In genomic region chr13:114128624-114129522, GRCh38 we compare ENCODE assay signal across 8 cellular contexts. TPM values are rescaled to one million over a fixed set of nuclear protein-coding genes. Genes with fewer than 3 reads are reported as not detected.
DNase-seq lines count a peak whose midpoint lies in the region; ATAC-seq and TF ChIP-seq lines count a peak whose summit lies in the region.

No MANE protein-coding gene starts in this region.

- H3K4me3 Mint-ChIP-seq in CD8-positive, alpha-beta T cell, result peak overlapping the region; percentile 100

- no peaks in the 10 kb centered on the region for H3K27me3 Mint-ChIP-seq in CD8-positive, alpha-beta T cell (ENCODE audit: low read depth)

- CTCF ChIA-PET in CD8-positive, alpha-beta T cell (lab: Charles Lee), result interaction anchor here (1.0 to 7.5 kb wide), 9 partner anchors 11 to 100 kb away, joined by 3 to 56 read pairs (median 4); no protein-coding TSS in a partner anchor

- H3K27me3 ChIP-seq in CD8-positive, alpha-beta T cell (ENCODE audit: insufficient read depth, low read length), result no peaks in the 10 kb centered on the region
- peaks cover 6% of the 10 kb centered on the region; the same call in 1 of the 2 replicates for H3K27me3 ChIP-seq in HUES6 (ENCODE audit: control insufficient read depth, insufficient read depth, low read length)
- H3K27me3 ChIP-seq in duodenal mucosa (ENCODE audit: control insufficient read depth in 1 of 2, insufficient read depth in 2 of 2, low read length in 2 of 2), result no peaks in the 10 kb centered on the region
- H3K27me3 ChIP-seq in mucosa of rectum (ENCODE audit: control insufficient read depth in 2 of 2, insufficient read depth in 2 of 2, low read length in 2 of 2), result no peaks in the 10 kb centered on the region

- intact Hi-C loops in CD8-positive, alpha-beta T cell (cut with DNase I, micrococcal nuclease), result loop anchor here (1.0 to 5.0 kb wide), 5 partner anchors 13 to 97 kb away; no protein-coding TSS in a partner anchor

- POLR2A ChIA-PET in CD8-positive, alpha-beta T cell (lab: Charles Lee), result interaction anchor here (0.6 to 3.8 kb wide), 10 partner anchors 11 to 107 kb away, joined by 3 to 14 read pairs (median 4); no protein-coding TSS in a partner anchor

- H3K27ac ChIP-seq in CD8-positive, alpha-beta T cell (ENCODE audit: low read depth, low read length), result peak overlapping the region; percentile 92
- H3K27ac ChIP-seq in HUES6 (ENCODE audit: low read depth, low read length) (0 out of 2 replicates have a peak overlapping the region, but pooled peaks have one; percentile 39), duodenal mucosa (ENCODE audit: low read depth, low read length) (peak overlapping the region; percentile 73), mucosa of rectum (ENCODE audit: low read depth in 2 of 2, low read length in 2 of 2) (peak overlapping the region; percentile 23 to 86)

- peak; percentile 53 for ATAC-seq in CD8-positive, alpha-beta T cell
- ATAC-seq in GM21515 (IDR thresholded peaks at IDR 0.05; ENCODE audit: unreplicated experiment), result peak; percentile 59

- DNase-seq in CD8-positive, alpha-beta T cell, result peak; percentile 57 to 93 (median 89)
- peak; percentile 93 for DNase-seq in activated CD4-positive, alpha-beta T cell treated with anti-CD3 and anti-CD28 coated beads for 48 hours
- peak; percentile 92 to 93 for DNase-seq in stimulated activated CD8-positive, alpha-beta memory T cell treated with anti-CD3 and anti-CD28 coated beads, Interleukin-7, amount 100 ng/mL, for 4 hours (ENCODE audit: low read depth in 2 of 2)
- no peak for DNase-seq in NCI-H2196 treated with DMSO at 0.1 percent for 48 hours (lab: John Stamatoyannopoulos, UW; ENCODE audit: unreplicated experiment)

- H3K9ac ChIP-seq in HUES6 (ENCODE audit: low read length) (no peak overlapping the region), duodenal mucosa (ENCODE audit: low read depth in 1 of 2, low read length in 2 of 2) (peak overlapping the region; percentile 25 to 32), mucosa of rectum (ENCODE audit: low read depth in 1 of 2, low read length in 2 of 2) (peak overlapping the region; percentile 24 to 59)

- H3K36me3 Mint-ChIP-seq in CD8-positive, alpha-beta T cell, result peaks cover 61% of the 10 kb centered on the region

- H3K4me3 ChIP-seq in CD8-positive, alpha-beta T cell (ENCODE audit: low read depth, low read length), result peak overlapping the region; percentile 96
- H3K4me3 ChIP-seq in HUES6 (ENCODE audit: low read depth, low read length), result no peak overlapping the region
- H3K4me3 ChIP-seq in duodenal mucosa (ENCODE audit: low read depth in 1 of 2, low read length in 2 of 2), result peak overlapping the region; percentile 15 to 45
- peak overlapping the region in 1 of 2 donors; percentile 46 for H3K4me3 ChIP-seq in mucosa of rectum (ENCODE audit: low read length in 2 of 2)

- H3K4me1 Mint-ChIP-seq in CD8-positive, alpha-beta T cell (ENCODE audit: low read depth), result peaks cover 68% of the 10 kb centered on the region

- peaks cover 7% of the 10 kb centered on the region for H3K36me3 ChIP-seq in CD8-positive, alpha-beta T cell (ENCODE audit: insufficient read depth, low read length)
- H3K36me3 ChIP-seq in HUES6 (ENCODE audit: control insufficient read depth, insufficient read depth, low read length), result no peaks in the 10 kb centered on the region
- H3K36me3 ChIP-seq in duodenal mucosa (ENCODE audit: control insufficient read depth in 1 of 2, insufficient read depth in 2 of 2, low read length in 2 of 2), result no peaks in the 10 kb centered on the region
- H3K36me3 ChIP-seq in mucosa of rectum (ENCODE audit: control insufficient read depth in 2 of 2, insufficient read depth in 2 of 2, low read length in 2 of 2), result no peaks in the 10 kb centered on the region

- no peaks in the 10 kb centered on the region for H3K9me3 ChIP-seq in CD8-positive, alpha-beta T cell (ENCODE audit: low read length)
- H3K9me3 ChIP-seq in HUES6 (ENCODE audit: control insufficient read depth, insufficient read depth, low read depth, low read length), result no peaks in the 10 kb centered on the region
- no peaks in the 10 kb centered on the region for H3K9me3 ChIP-seq in duodenal mucosa (ENCODE audit: control insufficient read depth in 1 of 2, low read length in 2 of 2)
- no peaks in the 10 kb centered on the region for H3K9me3 ChIP-seq in mucosa of rectum (ENCODE audit: control insufficient read depth in 2 of 2, low read length in 2 of 2)

- H3K9me3 Mint-ChIP-seq in CD8-positive, alpha-beta T cell, result peaks cover 2% of the 10 kb centered on the region

- peaks cover 66% of the 10 kb centered on the region for H3K4me1 ChIP-seq in CD8-positive, alpha-beta T cell (ENCODE audit: insufficient read depth, low read length)
- H3K4me1 ChIP-seq in HUES6 (ENCODE audit: control insufficient read depth, insufficient read depth, low read length), result peaks cover 46% of the 10 kb centered on the region
- H3K4me1 ChIP-seq in duodenal mucosa (ENCODE audit: control insufficient read depth in 1 of 2, insufficient read depth in 2 of 2, low read length in 2 of 2), result peaks cover 29 to 66% of the 10 kb centered on the region in 2 donors
- H3K4me1 ChIP-seq in mucosa of rectum (ENCODE audit: control insufficient read depth in 2 of 2, insufficient read depth in 2 of 2, low read length in 2 of 2), result peaks cover 23 to 44% of the 10 kb centered on the region in 2 donors

- TF ChIP-seq CTCF in CD8-positive, alpha-beta T cell (IDR thresholded peaks at IDR 0.05), result no peak

- H3K27ac Mint-ChIP-seq in CD8-positive, alpha-beta T cell, result peak overlapping the region; percentile 100

RNA-seq across cellular contexts. Expression of gene RASA3, which starts 3.5 kb away (rescaled TPM):
- total RNA-seq in CD8-positive, alpha-beta T cell, result 100 to 1,000 TPM; 144 TPM

RNA-seq across cellular contexts. Expression of gene CFAP97D2, which starts 50.2 kb away (rescaled TPM):
- 1 to 10 TPM; 3.8 to 4.1 TPM for total RNA-seq in CD8-positive, alpha-beta T cell

Comparison
In these comparisons a context has a peak if more than half of its experiments do, and no peak if none do; other contexts are left out.
1. H3K27ac ChIP-seq: peak in every context shown above with its lines; median percentile 92 in CD8-positive, alpha-beta T cell; 73 in duodenal mucosa; 54 in mucosa of rectum; 39 in HUES6.